In genomic region chr1:53134961-53135734, GRCh38 we compare ENCODE assay signal across 12 cellular contexts. TPM values are rescaled to one million over a fixed set of nuclear protein-coding genes. Genes with fewer than 3 reads are reported as not detected.
A peak's percentile ranks its signal among the peaks of the same experiment; 100 is the strongest.
DNase-seq lines count a peak whose midpoint lies in the region; ATAC-seq and TF ChIP-seq lines count a peak whose summit lies in the region.
"Had no signal": no experiment of that assay in that cellular context is flagged by ENCODE, and none has a peak within 500 bp of the region (broad histone marks: within the 10 kb centered on the region; RNA-seq: fewer than 3 reads in every experiment).

No MANE protein-coding gene starts in this region.

- H3K36me3 Mint-ChIP-seq in CD4-positive, alpha-beta T cell (ENCODE audit: low read depth), result no peaks in the 10 kb centered on the region
- H3K36me3 Mint-ChIP-seq in T-helper 17 cell (ENCODE audit: low read depth), result no peaks in the 10 kb centered on the region

- intact Hi-C loops in body of pancreas (cut with DNase I), result no loop called here
- intact Hi-C loops in CD4-positive, alpha-beta T cell (cut with DNase I, micrococcal nuclease), result no loop called here

- H3K4me1 Mint-ChIP-seq in CD4-positive, alpha-beta T cell (ENCODE audit: low read depth), result no peaks in the 10 kb centered on the region
- H3K4me1 Mint-ChIP-seq in T-helper 17 cell, result peaks cover 3% of the 10 kb centered on the region
- H3K4me1 Mint-ChIP-seq: stimulated activated naive B cell treated with anti-CD40 and anti-IgM and Interleukin-4, amounts not matched to agents 10 μg/mL and 1 μg/mL and 100 μg/mL, for 72 hours had no signal

- H3K4me1 ChIP-seq in body of pancreas (no peaks in the 10 kb centered on the region), thoracic aorta (ENCODE audit: control insufficient read depth in 1 of 2, low read depth in 2 of 2) (peaks cover 6 to 9% of the 10 kb centered on the region in 2 donors)
- H3K4me1 ChIP-seq: psoas muscle had no signal

- ATAC-seq in body of pancreas (peak; percentile 47), thoracic aorta (ENCODE audit: insufficient number of reproducible peaks, low FRiP score, low read depth) (peak; percentile 30), HG02870 (IDR thresholded peaks at IDR 0.05; ENCODE audit: unreplicated experiment) (no peak), T-helper 17 cell (no peak)
- no peak for ATAC-seq in CD4-positive, alpha-beta T cell (ENCODE audit: poor library complexity)
- ATAC-seq: stimulated activated naive B cell treated with anti-CD40 and anti-IgM and Interleukin-4, amounts not matched to agents 10 μg/mL and 1 μg/mL and 100 μg/mL, for 72 hours had no signal

- no peak overlapping the region for H3K27ac ChIP-seq in body of pancreas
- peak overlapping the region in 1 of 2 donors; percentile 41 for H3K27ac ChIP-seq in thoracic aorta
- H3K27ac ChIP-seq in CD4-positive, alpha-beta T cell (ENCODE audit: low read depth, low read length), result no peak overlapping the region
- H3K27ac ChIP-seq: psoas muscle had no signal

- no peak overlapping the region for H3K4me3 ChIP-seq in body of pancreas
- H3K4me3 ChIP-seq in thoracic aorta, result peak overlapping the region; percentile 20
- H3K4me3 ChIP-seq: psoas muscle had no signal

- H3K27me3 ChIP-seq in body of pancreas, result no peaks in the 10 kb centered on the region
- no peaks in the 10 kb centered on the region for H3K27me3 ChIP-seq in thoracic aorta (replicated peaks; ENCODE audit: insufficient read depth)
- H3K27me3 ChIP-seq in CD4-positive, alpha-beta T cell (ENCODE audit: control insufficient read depth, insufficient read depth, low read length), result no peaks in the 10 kb centered on the region

- H3K27ac Mint-ChIP-seq in CD4-positive, alpha-beta T cell, result no peak overlapping the region
- no peak overlapping the region for H3K27ac Mint-ChIP-seq in T-helper 17 cell
- H3K27ac Mint-ChIP-seq: stimulated activated naive B cell treated with anti-CD40 and anti-IgM and Interleukin-4, amounts not matched to agents 10 μg/mL and 1 μg/mL and 100 μg/mL, for 72 hours had no signal

- TF ChIP-seq CTCF in body of pancreas (IDR thresholded peaks at IDR 0.05) (no peak), thoracic aorta (IDR thresholded peaks at IDR 0.05) (no peak)
- no peak for TF ChIP-seq CTCF in CD4-positive, alpha-beta T cell (IDR thresholded peaks at IDR 0.05)

- WGBS in body of pancreas, 2 donors, result 78 to 79% methylated on average over 22 to 23 of the region's 23 CpGs

- H3K36me3 ChIP-seq in body of pancreas (replicated peaks in 1 of 2; ENCODE audit: insufficient read depth in 1 of 2, low read depth in 2 of 2) (no peaks in the 10 kb centered on the region), thoracic aorta (no peaks in the 10 kb centered on the region)

- no peaks in the 10 kb centered on the region for H3K27me3 Mint-ChIP-seq in CD4-positive, alpha-beta T cell
- no peaks in the 10 kb centered on the region for H3K27me3 Mint-ChIP-seq in T-helper 17 cell

- no peak overlapping the region for H3K4me3 Mint-ChIP-seq in CD4-positive, alpha-beta T cell
- H3K4me3 Mint-ChIP-seq in T-helper 17 cell, result no peak overlapping the region
- H3K4me3 Mint-ChIP-seq: stimulated activated naive B cell treated with anti-CD40 and anti-IgM and Interleukin-4, amounts not matched to agents 10 μg/mL and 1 μg/mL and 100 μg/mL, for 72 hours had no signal

- no peak for TF ChIP-seq POLR2A in body of pancreas (IDR thresholded peaks at IDR 0.05)

- DNase-seq in NCI-H1694 (lab: John Stamatoyannopoulos, UW), result peak; percentile 93
- peak in 3 of 4 donors; percentile 37 to 46 (median 40) for DNase-seq in body of pancreas
- DNase-seq in iris pigment epithelial cell (ENCODE audit: low read depth), result peak; percentile 56
- no peak for DNase-seq in thoracic aorta (ENCODE audit: low spot score)
- DNase-seq in CD4-positive, alpha-beta T cell, result no peak
- no peak for DNase-seq in GF-D8 (lab: John Stamatoyannopoulos, UW)
- no peak for DNase-seq in T-helper 17 cell
- DNase-seq: activated CD4-positive, CD25-positive, alpha-beta regulatory T cell; psoas muscle; stimulated activated naive B cell treated with anti-CD40 and anti-IgM and Interleukin-4, amounts not matched to agents 10 μg/mL and 1 μg/mL and 100 μg/mL, for 72 hours had no signal

- CTCF ChIA-PET in CD4-positive, alpha-beta T cell (lab: Charles Lee), result no interaction called here

- POLR2A ChIA-PET in CD4-positive, alpha-beta T cell (lab: Charles Lee), result no interaction called here

- H3K9me3 Mint-ChIP-seq in CD4-positive, alpha-beta T cell, result peaks cover 7% of the 10 kb centered on the region

- H3K9me3 ChIP-seq in body of pancreas (no peaks in the 10 kb centered on the region), thoracic aorta (peaks cover 4% of the 10 kb centered on the region), T-helper 17 cell (ENCODE audit: control insufficient read depth, low read length, poor library complexity, severe bottlenecking) (no peaks in the 10 kb centered on the region)
- no peaks in the 10 kb centered on the region for H3K9me3 ChIP-seq in CD4-positive, alpha-beta T cell (ENCODE audit: control insufficient read depth, low read length)

RNA-seq across cellular contexts. Expression of gene SLC1A7, which starts 7.3 kb away (rescaled TPM):
- not detected for total RNA-seq in body of pancreas
- 1 to 10 TPM in 1 of 2 donors, under 1 TPM in 1; 0.42 to 3.0 TPM for total RNA-seq in thoracic aorta
- total RNA-seq in CD4-positive, alpha-beta T cell, result not detected
- total RNA-seq in T-helper 17 cell, result not detected
- total RNA-seq: NCI-H460 had no signal

Comparison
In these comparisons a context has a peak if more than half of its experiments do, and no peak if none do; other contexts are left out.
1. DNase-seq: peak in NCI-H1694 (single experiment), body of pancreas (3 of 4) and iris pigment epithelial cell (single experiment); none in thoracic aorta (single experiment), CD4-positive, alpha-beta T cell (0 of 10), GF-D8 (single experiment) and T-helper 17 cell (0 of 3).
2. ATAC-seq: peak in body of pancreas (single experiment) and thoracic aorta (single experiment); none in CD4-positive, alpha-beta T cell (single experiment), HG02870 (single experiment) and T-helper 17 cell (single experiment).